Comparison of ENCODE assay signal across 18 cellular contexts in the genomic region with DNA sequence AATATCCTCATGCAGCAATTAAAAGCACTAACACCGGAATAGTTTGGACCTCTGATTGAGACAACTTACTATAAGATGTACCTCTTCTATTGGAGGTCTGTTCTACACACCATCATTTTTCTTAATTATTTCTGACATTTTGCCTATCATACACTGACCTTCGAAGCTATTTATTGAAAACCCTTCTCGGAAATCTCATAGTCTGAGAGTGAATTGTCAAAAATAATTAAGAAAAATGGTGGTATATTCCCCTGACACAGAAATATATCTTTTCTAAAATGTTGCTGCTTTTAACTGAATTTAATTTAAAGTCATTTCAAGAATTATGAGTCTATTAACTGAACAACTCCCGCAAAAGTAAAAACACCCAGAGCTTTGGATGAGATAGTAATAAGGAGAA.
A peak's percentile ranks its signal among the peaks of the same experiment; 100 is the strongest.
DNase-seq lines count a peak whose midpoint lies in the region; ATAC-seq, FAIRE-seq and TF ChIP-seq lines count a peak whose summit lies in the region.
"Had no signal": no experiment of that assay in that cellular context is flagged by ENCODE, and none has a peak within 500 bp of the region (broad histone marks: within the 10 kb centered on the region; RNA-seq: fewer than 3 reads in every experiment).

No MANE protein-coding gene starts in this region.

- no peak for TF ChIP-seq CTCF in A673 (conservative IDR thresholded peaks at IDR 0.05; ENCODE audit: low read depth, low read length)
- TF ChIP-seq CTCF in SK-N-SH (IDR thresholded peaks at IDR 0.05) = no peak

- H3K4me1 ChIP-seq in A673 (ENCODE audit: insufficient read depth, low read length, poor library complexity, severe bottlenecking) (peaks cover 17% of the 10 kb centered on the region), SK-N-SH (ENCODE audit: control insufficient read depth in 1 of 2, insufficient read depth in 2 of 2, low read depth in 1 of 2, low read length in 1 of 2) (peaks cover 11 to 21% of the 10 kb centered on the region in 2 experiments; a peak in 3 of 4 replicates)
- H3K4me1 ChIP-seq: BLaER1 had no signal

- H3K9me2 ChIP-seq in SK-N-SH = no peaks in the 10 kb centered on the region

- no peak for ATAC-seq in activated CD4-positive, alpha-beta T cell treated with anti-CD3 and anti-CD28 coated beads for 36 hours
- ATAC-seq in HG02840 (IDR thresholded peaks at IDR 0.05; ENCODE audit: low FRiP score, unreplicated experiment) = no peak
- no peak for ATAC-seq in GM18909 (IDR thresholded peaks at IDR 0.05; ENCODE audit: poor library complexity, unreplicated experiment)
- ATAC-seq: HepG2 had no signal

- TF ChIP-seq EP300 in SK-N-SH (IDR thresholded peaks at IDR 0.05; ENCODE audit: borderline replicate concordance in 1 of 2, low read depth in 1 of 2, low read length in 1 of 2) = peak; percentile 64 to 85

- H3K36me3 ChIP-seq in A673 (ENCODE audit: insufficient read depth, low read length, poor library complexity, severe bottlenecking) = no peaks in the 10 kb centered on the region
- H3K36me3 ChIP-seq in SK-N-SH (replicated peaks in 1 of 2; ENCODE audit: control insufficient read depth in 1 of 2, insufficient read depth in 2 of 2, low read length in 1 of 2) = no peaks in the 10 kb centered on the region
- H3K36me3 ChIP-seq: BLaER1 had no signal

- no peak for DNase-seq in activated CD4-positive, alpha-beta T cell treated with anti-CD3 and anti-CD28 coated beads for 36 hours
- DNase-seq in activated CD4-positive, alpha-beta T cell treated with anti-CD3 and anti-CD28 coated beads for 48 hours = no peak
- DNase-seq in A673 (ENCODE audit: low spot score) (no peak), SK-N-SH (no peak), anterior cingulate cortex (lab: John Stamatoyannopoulos, UW) (no peak)
- DNase-seq: AML-193, Calu3, DMS 273 treated with DMSO at 0.1 percent for 48 hours, GOT3, H9 had no signal

- H3K9ac ChIP-seq in SK-N-SH = no peak overlapping the region
- H3K9ac ChIP-seq: BLaER1 had no signal

- CTCF ChIA-PET in activated CD4-positive, alpha-beta T cell treated with anti-CD3 and anti-CD28 coated beads for 36 hours (lab: Charles Lee) = no interaction called here
- CTCF ChIA-PET in A673 (lab: Charles Lee) (no interaction called here), SK-N-SH (lab: Yijun Ruan, JAX) (interaction anchor here (1.0 to 1.5 kb wide), 2 partner anchors 720 to 775 kb away, joined by 3 to 4 read pairs; no protein-coding TSS in a partner anchor)

- no peaks in the 10 kb centered on the region for H3K79me2 ChIP-seq in SK-N-SH (ENCODE audit: insufficient read depth)

- TF ChIP-seq RAD21 in SK-N-SH (IDR thresholded peaks at IDR 0.05; ENCODE audit: low read length) = no peak

- FAIRE-seq in islet of Langerhans (lab: Jason Lieb, UNC) = peak; percentile 13
- FAIRE-seq: GM12891, HepG2, HTR-8/SVneo had no signal

- peaks cover 28% of the 10 kb centered on the region for H3K4me1 Mint-ChIP-seq in activated CD4-positive, alpha-beta T cell treated with anti-CD3 and anti-CD28 coated beads for 36 hours

- H3F3A ChIP-seq in SK-N-SH (replicated peaks; ENCODE audit: insufficient read depth) = no peaks in the 10 kb centered on the region

- H3K27me3 ChIP-seq in A673 (replicated peaks; ENCODE audit: insufficient read depth, low read depth, low read length, poor library complexity) (no peaks in the 10 kb centered on the region), SK-N-SH (ENCODE audit: insufficient read depth) (no peaks in the 10 kb centered on the region)
- H3K27me3 ChIP-seq: BLaER1 had no signal

- H3K4me2 ChIP-seq in SK-N-SH = no peak overlapping the region
- H3K4me2 ChIP-seq: BLaER1 had no signal

- peaks cover 68% of the 10 kb centered on the region for H3K36me3 Mint-ChIP-seq in activated CD4-positive, alpha-beta T cell treated with anti-CD3 and anti-CD28 coated beads for 36 hours (ENCODE audit: low read depth)

- peak overlapping the region; percentile 51 for H3K27ac Mint-ChIP-seq in activated CD4-positive, alpha-beta T cell treated with anti-CD3 and anti-CD28 coated beads for 36 hours
- H3K27ac Mint-ChIP-seq: H9 had no signal

- H3K27me3 Mint-ChIP-seq in activated CD4-positive, alpha-beta T cell treated with anti-CD3 and anti-CD28 coated beads for 36 hours = no peaks in the 10 kb centered on the region

- H4K20me1 ChIP-seq in SK-N-SH (ENCODE audit: insufficient read depth) = no peaks in the 10 kb centered on the region
- H4K20me1 ChIP-seq: BLaER1 had no signal

- H3K9me3 Mint-ChIP-seq in activated CD4-positive, alpha-beta T cell treated with anti-CD3 and anti-CD28 coated beads for 36 hours (ENCODE audit: low read depth) = peaks cover 2% of the 10 kb centered on the region

- intact Hi-C loops in activated CD4-positive, alpha-beta T cell treated with anti-CD3 and anti-CD28 coated beads for 36 hours (cut with DNase I, micrococcal nuclease) = no loop called here
- intact Hi-C loops in A673 (cut with micrococcal nuclease; ENCODE audit: unreplicated experiment) = loop anchor here (5.0 to 10.0 kb wide), 3 partner anchors 233 to 774 kb away; no protein-coding TSS in a partner anchor

- H3K4me3 ChIP-seq in A673 (ENCODE audit: low read depth, low read length, poor library complexity, severe bottlenecking) (no peak overlapping the region), SK-N-SH (ENCODE audit: low read depth in 2 of 2, low read length in 1 of 2) (no peak overlapping the region)
- H3K4me3 ChIP-seq: BLaER1 had no signal

- 24% methylated on average over 4 of the region's 4 CpGs for WGBS in SK-N-SH (ENCODE audit: low lambda C conversion rate)

- H3K9me3 ChIP-seq in A673 (ENCODE audit: low read depth, low read length, poor library complexity, severe bottlenecking) = no peaks in the 10 kb centered on the region
- H3K9me3 ChIP-seq in SK-N-SH = no peaks in the 10 kb centered on the region
- H3K9me3 ChIP-seq: BLaER1 had no signal

- H3K27ac ChIP-seq in A673 (ENCODE audit: low read depth, low read length, poor library complexity, severe bottlenecking) (peak overlapping the region; percentile 59), SK-N-SH (ENCODE audit: low read depth in 2 of 2, low read length in 1 of 2) (peak overlapping the region; percentile 25 to 98; a peak in 3 of 4 replicates)
- H3K27ac ChIP-seq: 22Rv1, BLaER1 had no signal

- POLR2A ChIA-PET in activated CD4-positive, alpha-beta T cell treated with anti-CD3 and anti-CD28 coated beads for 36 hours (lab: Charles Lee) = no interaction called here
- POLR2A ChIA-PET in A673 (lab: Charles Lee; ENCODE audit: low non-redundant PET) (no interaction called here), SK-N-SH (lab: Yijun Ruan, JAX) (interaction anchor here (0.6 kb wide), 1 partner anchor 967 kb away, joined by 3 read pairs; no protein-coding TSS in a partner anchor)

- H2AFZ ChIP-seq in SK-N-SH (ENCODE audit: low read depth) = peak overlapping the region; percentile 57

- no peak overlapping the region for H3K4me3 Mint-ChIP-seq in activated CD4-positive, alpha-beta T cell treated with anti-CD3 and anti-CD28 coated beads for 36 hours
- H3K4me3 Mint-ChIP-seq: H9 had no signal

- BruUV-seq in A673 (replicated peaks; lab: Mats Ljungman, UMichigan) = no TSS peak

TF ChIP-seq in SK-N-SH, 30 proteins besides CTCF, POLR2A, EP300 and RAD21 (continues in another document):
- TF ChIP-seq, protein P1, sequence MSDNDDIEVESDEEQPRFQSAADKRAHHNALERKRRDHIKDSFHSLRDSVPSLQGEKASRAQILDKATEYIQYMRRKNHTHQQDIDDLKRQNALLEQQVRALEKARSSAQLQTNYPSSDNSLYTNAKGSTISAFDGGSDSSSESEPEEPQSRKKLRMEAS (IDR thresholded peaks at IDR 0.05; ENCODE audit: low read depth) = no peak
- TF ChIP-seq RFX5 (IDR thresholded peaks at IDR 0.05; ENCODE audit: low read length) (0 out of 2 replicates have a peak, but pooled peaks have one; percentile 22), YY1 (IDR thresholded peaks at IDR 0.05; ENCODE audit: low read depth) (no peak), POLR2AphosphoS5 (IDR thresholded peaks at IDR 0.05; ENCODE audit: low read depth, low read length) (no peak), FOXM1 (IDR thresholded peaks at IDR 0.05; ENCODE audit: low read depth) (peak; percentile 58; the same call in 1 of the 2 replicates), TCF12 (IDR thresholded peaks at IDR 0.05) (peak; percentile 75), FOSL2 (IDR thresholded peaks at IDR 0.05; ENCODE audit: borderline replicate concordance, low read depth) (0 out of 2 replicates have a peak, but pooled peaks have one; percentile 7), SMC3 (IDR thresholded peaks at IDR 0.05; ENCODE audit: low read depth, low read length) (no peak), GABPA (IDR thresholded peaks at IDR 0.05; ENCODE audit: low read depth) (no peak), ELF1 (IDR thresholded peaks at IDR 0.05) (no peak), NRF1 (IDR thresholded peaks at IDR 0.05; ENCODE audit: low read depth, low read length) (no peak)
- TF ChIP-seq, protein P2, sequence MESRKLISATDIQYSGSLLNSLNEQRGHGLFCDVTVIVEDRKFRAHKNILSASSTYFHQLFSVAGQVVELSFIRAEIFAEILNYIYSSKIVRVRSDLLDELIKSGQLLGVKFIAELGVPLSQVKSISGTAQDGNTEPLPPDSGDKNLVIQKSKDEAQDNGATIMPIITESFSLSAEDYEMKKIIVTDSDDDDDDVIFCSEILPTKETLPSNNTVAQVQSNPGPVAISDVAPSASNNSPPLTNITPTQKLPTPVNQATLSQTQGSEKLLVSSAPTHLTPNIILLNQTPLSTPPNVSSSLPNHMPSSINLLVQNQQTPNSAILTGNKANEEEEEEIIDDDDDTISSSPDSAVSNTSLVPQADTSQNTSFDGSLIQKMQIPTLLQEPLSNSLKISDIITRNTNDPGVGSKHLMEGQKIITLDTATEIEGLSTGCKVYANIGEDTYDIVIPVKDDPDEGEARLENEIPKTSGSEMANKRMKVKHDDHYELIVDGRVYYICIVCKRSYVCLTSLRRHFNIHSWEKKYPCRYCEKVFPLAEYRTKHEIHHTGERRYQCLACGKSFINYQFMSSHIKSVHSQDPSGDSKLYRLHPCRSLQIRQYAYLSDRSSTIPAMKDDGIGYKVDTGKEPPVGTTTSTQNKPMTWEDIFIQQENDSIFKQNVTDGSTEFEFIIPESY (IDR thresholded peaks at IDR 0.05; ENCODE audit: borderline replicate concordance, low read depth) = no peak
- TF ChIP-seq, protein P3, sequence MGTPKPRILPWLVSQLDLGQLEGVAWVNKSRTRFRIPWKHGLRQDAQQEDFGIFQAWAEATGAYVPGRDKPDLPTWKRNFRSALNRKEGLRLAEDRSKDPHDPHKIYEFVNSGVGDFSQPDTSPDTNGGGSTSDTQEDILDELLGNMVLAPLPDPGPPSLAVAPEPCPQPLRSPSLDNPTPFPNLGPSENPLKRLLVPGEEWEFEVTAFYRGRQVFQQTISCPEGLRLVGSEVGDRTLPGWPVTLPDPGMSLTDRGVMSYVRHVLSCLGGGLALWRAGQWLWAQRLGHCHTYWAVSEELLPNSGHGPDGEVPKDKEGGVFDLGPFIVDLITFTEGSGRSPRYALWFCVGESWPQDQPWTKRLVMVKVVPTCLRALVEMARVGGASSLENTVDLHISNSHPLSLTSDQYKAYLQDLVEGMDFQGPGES (IDR thresholded peaks at IDR 0.05; ENCODE audit: low read depth, low read length) = no peak
